In the genomic region with DNA sequence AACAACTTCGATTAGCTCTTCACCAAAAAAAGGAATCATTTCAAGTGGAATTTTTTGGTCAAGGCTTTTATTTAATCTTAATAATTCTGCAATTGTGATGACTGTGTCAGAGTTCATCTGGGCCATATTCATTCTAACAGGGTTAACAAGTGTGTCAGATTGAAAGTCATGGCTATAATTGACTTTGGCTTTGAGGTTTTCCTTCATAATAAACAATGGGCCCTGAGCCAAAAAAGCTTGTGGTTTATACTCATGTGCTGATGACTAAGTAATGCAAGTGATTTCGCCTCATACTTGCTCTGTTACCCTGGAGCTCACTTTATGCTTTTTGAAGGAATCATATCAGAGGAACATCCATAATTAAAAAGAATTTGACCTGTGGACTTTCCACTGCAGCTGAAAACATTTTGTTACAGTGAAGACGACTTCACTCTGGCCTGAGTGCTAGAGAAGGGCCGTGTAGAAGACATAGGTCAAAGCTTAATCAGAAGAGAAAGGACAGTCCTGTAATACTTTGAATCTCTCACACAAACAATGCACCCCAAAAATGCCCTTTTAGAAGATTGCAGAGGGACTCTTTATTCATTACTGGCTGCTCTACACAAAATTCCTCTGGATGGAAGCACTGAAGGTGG, we compare ENCODE assay signal across 8 cellular contexts.
DNase-seq lines count a peak whose midpoint lies in the region; ATAC-seq and TF ChIP-seq lines count a peak whose summit lies in the region.

No MANE protein-coding gene starts in this region.

- H3K4me1 ChIP-seq in ovary (ENCODE audit: insufficient read depth): no peaks in the 10 kb centered on the region

- no peaks in the 10 kb centered on the region for H3K9me3 ChIP-seq in ovary

- peak; percentile 73 for ATAC-seq in GM21526 (IDR thresholded peaks at IDR 0.05; ENCODE audit: low FRiP score, unreplicated experiment)

- no peak overlapping the region for H3K27ac ChIP-seq in ovary

- TF ChIP-seq CTCF in GM10266 (IDR thresholded peaks at IDR 0.05; ENCODE audit: control insufficient read depth, insufficient read depth, low read depth, missing control alignments) (no peak), ovary (IDR thresholded peaks at IDR 0.05) (no peak)

- no peaks in the 10 kb centered on the region for H3K27me3 ChIP-seq in ovary

- no peak for TF ChIP-seq POLR2A in ovary (IDR thresholded peaks at IDR 0.05)

- no peak overlapping the region for H3K4me3 ChIP-seq in ovary

- no peak for TF ChIP-seq EP300 in ovary (IDR thresholded peaks at IDR 0.05)

- 35 to 53% (median 50%) methylated on average over 4 of the region's 4 CpGs for WGBS in ovary, 3 donors

- no peaks in the 10 kb centered on the region for H3K27me3 Mint-ChIP-seq in T-helper 2 cell treated with Interferon-gamma antibody and Interleukin-4, amounts not matched to agents 5 μg/mL and 100 μg/mL, for 36 hours (ENCODE audit: low read depth)

- peak; percentile 42 for DNase-seq in GM10266 (ENCODE audit: extremely low spot score)
- peak; percentile 94 for DNase-seq in HT1080 (ENCODE audit: low read depth)
- DNase-seq in T-helper 2 cell treated with Interferon-gamma antibody and Interleukin-4, amounts not matched to agents 5 μg/mL and 100 μg/mL, for 36 hours (ENCODE audit: low spot score): peak; percentile 57
- DNase-seq in glomerular visceral epithelial cell (ENCODE audit: extremely low spot score): peak; percentile 91
- no peak for DNase-seq in NCI-H524 treated with DMSO at 0.1 percent for 48 hours (lab: John Stamatoyannopoulos, UW)
- no peak for DNase-seq in mucosa of gallbladder (ENCODE audit: low spot score)
- DNase-seq in ovary: no peak

- H3K4me3 Mint-ChIP-seq in T-helper 2 cell treated with Interferon-gamma antibody and Interleukin-4, amounts not matched to agents 5 μg/mL and 100 μg/mL, for 36 hours: no peak overlapping the region

- H3K27ac Mint-ChIP-seq in T-helper 2 cell treated with Interferon-gamma antibody and Interleukin-4, amounts not matched to agents 5 μg/mL and 100 μg/mL, for 36 hours: no peak overlapping the region

- H3K9me3 Mint-ChIP-seq in T-helper 2 cell treated with Interferon-gamma antibody and Interleukin-4, amounts not matched to agents 5 μg/mL and 100 μg/mL, for 36 hours: peaks cover 6% of the 10 kb centered on the region

- H3K36me3 Mint-ChIP-seq in T-helper 2 cell treated with Interferon-gamma antibody and Interleukin-4, amounts not matched to agents 5 μg/mL and 100 μg/mL, for 36 hours (ENCODE audit: low read depth): peaks cover 16% of the 10 kb centered on the region

- peaks cover 19% of the 10 kb centered on the region for H3K4me1 Mint-ChIP-seq in T-helper 2 cell treated with Interferon-gamma antibody and Interleukin-4, amounts not matched to agents 5 μg/mL and 100 μg/mL, for 36 hours (ENCODE audit: low read depth)

- H3K36me3 ChIP-seq in ovary: no peaks in the 10 kb centered on the region

- intact Hi-C loops in ovary (cut with DNase I): no loop called here

Comparison
In these comparisons a context has a peak if more than half of its experiments do, and no peak if none do; other contexts are left out.
1. DNase-seq: peak in GM10266 (single experiment), HT1080 (single experiment), T-helper 2 cell treated with Interferon-gamma antibody and Interleukin-4, amounts not matched to agents 5 μg/mL and 100 μg/mL, for 36 hours (single experiment) and glomerular visceral epithelial cell (single experiment); none in NCI-H524 treated with DMSO at 0.1 percent for 48 hours (single experiment), mucosa of gallbladder (single experiment) and ovary (0 of 5).